Comparison of ENCODE assay signal across 1 cellular context in genomic region chr6:14280766-14281293, GRCh38.
TF ChIP-seq lines count a peak whose summit lies in the region.

No MANE protein-coding gene starts in this region.

TF ChIP-seq in H1, 55 proteins besides CTCF, POLR2A, EP300 and RAD21 (continued from another document):
- TF ChIP-seq BRCA1 (IDR thresholded peaks at IDR 0.05; ENCODE audit: low read depth, low read length) = no peak
- no peak for TF ChIP-seq CBX8 (IDR thresholded peaks at IDR 0.05; ENCODE audit: borderline replicate concordance, low read depth, low read length)
- TF ChIP-seq TBP (IDR thresholded peaks at IDR 0.05; ENCODE audit: low read depth, low read length) = no peak
- no peak for TF ChIP-seq KDM1A (IDR thresholded peaks at IDR 0.05; ENCODE audit: borderline replicate concordance, low read length)
- TF ChIP-seq SUZ12 (IDR thresholded peaks at IDR 0.05; ENCODE audit: low read length) = no peak
- TF ChIP-seq GTF2F1 (IDR thresholded peaks at IDR 0.05; ENCODE audit: borderline replicate concordance, low read depth, low read length) = no peak
- no peak for TF ChIP-seq SRF (IDR thresholded peaks at IDR 0.05; ENCODE audit: low read depth, low read length)
